In the genomic region with DNA sequence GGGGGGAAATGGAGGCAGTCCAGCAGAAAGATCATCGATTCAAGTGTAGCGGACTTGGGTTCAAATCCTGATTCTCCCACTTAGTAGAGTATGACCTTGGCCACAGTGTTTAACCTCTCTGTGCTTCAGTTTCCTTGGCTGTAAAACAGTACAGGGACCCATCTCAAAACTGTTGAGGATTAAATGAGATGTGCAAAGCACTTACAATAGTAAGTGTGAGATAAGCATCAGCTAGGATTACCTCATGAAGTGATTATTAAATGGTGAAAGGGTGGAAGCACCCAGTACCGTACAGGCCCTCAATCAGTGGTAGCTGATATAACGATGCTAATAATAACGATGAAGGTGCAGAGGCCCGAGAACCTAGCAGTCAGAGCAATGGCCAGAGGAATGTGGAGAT, we compare ENCODE assay signal across 8 cellular contexts. TPM values are rescaled to one million over a fixed set of nuclear protein-coding genes. Genes with fewer than 3 reads are reported as not detected.
DNase-seq lines count a peak whose midpoint lies in the region; ATAC-seq, FAIRE-seq and TF ChIP-seq lines count a peak whose summit lies in the region.

No MANE protein-coding gene starts in this region.

- H3K4me1 ChIP-seq in GM12878 (ENCODE audit: control insufficient read depth, insufficient read depth, low read length), result peaks cover 16% of the 10 kb centered on the region
- H3K4me1 ChIP-seq in neutrophil (ENCODE audit: control insufficient read depth in 1 of 2, insufficient read depth in 1 of 2, low read depth in 1 of 2, low read length in 1 of 2), result peaks cover 44 to 47% of the 10 kb centered on the region in 2 experiments
- no peaks in the 10 kb centered on the region for H3K4me1 ChIP-seq in SK-N-SH (ENCODE audit: control insufficient read depth in 1 of 2, insufficient read depth in 2 of 2, low read depth in 1 of 2, low read length in 1 of 2)

- no peaks in the 10 kb centered on the region for H3K9me2 ChIP-seq in SK-N-SH

- POLR2A ChIA-PET in GM12878 (lab: Charles Lee) (interaction anchor here (0.5 to 10.5 kb wide), 8 partner anchors 28 to 221 kb away, joined by 3 to 287 read pairs (median 4); partner anchors contain the start of genes NCBP2L and TSC22D3), SK-N-SH (lab: Yijun Ruan, JAX) (interaction anchor here (0.9 kb wide), 1 partner anchor 44 kb away, joined by 3 read pairs; no protein-coding TSS in a partner anchor)

- in situ Hi-C loops in GM12878 (cut with MboI), result no loop called here

- H3K4me2 ChIP-seq in GM12878 (ENCODE audit: control insufficient read depth, insufficient read depth) (peak overlapping the region; percentile 82), SK-N-SH (no peak overlapping the region)

- FAIRE-seq in GM12878 (lab: Jason Lieb, UNC), result no peak

- 18% methylated on average over 6 of the region's 6 CpGs for WGBS in GM12878 (ENCODE audit: insufficient coverage, insufficient replicate concordance, low lambda C conversion rate, missing lambda C conversion rate)
- 36% methylated on average over 6 of the region's 6 CpGs for WGBS in SK-N-SH (ENCODE audit: low lambda C conversion rate)

- ATAC-seq in GM18511 (IDR thresholded peaks at IDR 0.05; ENCODE audit: unreplicated experiment) (peak; percentile 9), HG03103 (IDR thresholded peaks at IDR 0.05; ENCODE audit: low read depth, unreplicated experiment) (peak; percentile 2), GM12878 (peak; percentile 13), GM19328 (IDR thresholded peaks at IDR 0.05; ENCODE audit: unreplicated experiment) (no peak)

- no peak for TF ChIP-seq RAD21 in GM12878 (IDR thresholded peaks at IDR 0.05; ENCODE audit: insufficient read depth, low read depth, low read length)
- no peak for TF ChIP-seq RAD21 in SK-N-SH (IDR thresholded peaks at IDR 0.05; ENCODE audit: low read length)

- peak overlapping the region; percentile 57 for H3K27ac ChIP-seq in GM12878 (ENCODE audit: control insufficient read depth, insufficient read depth)
- peak overlapping the region; percentile 89 for H3K27ac ChIP-seq in neutrophil
- no peak overlapping the region for H3K27ac ChIP-seq in SK-N-SH (ENCODE audit: low read depth in 2 of 2, low read length in 1 of 2)

- H3K79me2 ChIP-seq in GM12878 (ENCODE audit: control insufficient read depth, insufficient read depth, low read length) (peaks cover 4% of the 10 kb centered on the region), SK-N-SH (ENCODE audit: insufficient read depth) (no peaks in the 10 kb centered on the region)

- H3K4me3 ChIP-seq in GM12878 (no peak overlapping the region), neutrophil (ENCODE audit: low read depth in 1 of 2, low read length in 1 of 2) (peak overlapping the region; percentile 32 to 69), SK-N-SH (ENCODE audit: low read depth in 2 of 2, low read length in 1 of 2) (no peak overlapping the region), H7 (ENCODE audit: insufficient read depth, low read depth, low read length) (no peak overlapping the region)

- intact Hi-C loops in GM12878 (cut with micrococcal nuclease; ENCODE audit: unreplicated experiment), result loop anchor here (1.0 kb wide), 2 partner anchors 45 to 104 kb away; partner anchors contain the start of gene NCBP2L

- SMC1A ChIA-PET in GM12878 (lab: Charles Lee; ENCODE audit: uncharacterized antibody, unreplicated experiment), result interaction anchor here (0.6 to 8.6 kb wide), 18 partner anchors 11 to 232 kb away, joined by 3 to 425 read pairs (median 4); partner anchors contain the start of genes NCBP2L, PRPS1 and TSC22D3

- H3K9me3 ChIP-seq in GM12878 (replicated peaks; ENCODE audit: control insufficient read depth, insufficient read depth, low read length) (no peaks in the 10 kb centered on the region), neutrophil (no peaks in the 10 kb centered on the region), SK-N-SH (no peaks in the 10 kb centered on the region)

- no peak for TF ChIP-seq POLR2A in GM12878 (IDR thresholded peaks at IDR 0.05; ENCODE audit: low read depth, low read length)

- H3K27me3 ChIP-seq in GM12878 (replicated peaks in 1 of 2; ENCODE audit: control insufficient read depth in 2 of 2, insufficient read depth in 2 of 2, low read length in 1 of 2) (no peaks in the 10 kb centered on the region), neutrophil (no peaks in the 10 kb centered on the region), SK-N-SH (ENCODE audit: insufficient read depth) (peaks cover 24% of the 10 kb centered on the region), H7 (ENCODE audit: control insufficient read depth, insufficient read depth, low read length) (peaks cover 8% of the 10 kb centered on the region; the same call in 1 of the 2 replicates)

- no peaks in the 10 kb centered on the region for H4K20me1 ChIP-seq in GM12878 (ENCODE audit: control insufficient read depth, insufficient read depth)
- no peaks in the 10 kb centered on the region for H4K20me1 ChIP-seq in SK-N-SH (ENCODE audit: insufficient read depth)

- TF ChIP-seq EP300 in GM12878 (IDR thresholded peaks at IDR 0.05; ENCODE audit: borderline replicate concordance in 1 of 2, control insufficient read depth in 1 of 2, low read depth in 2 of 2, low read length in 2 of 2) (no peak), SK-N-SH (IDR thresholded peaks at IDR 0.05; ENCODE audit: borderline replicate concordance in 1 of 2, low read depth in 1 of 2, low read length in 1 of 2) (no peak)

- CTCF ChIA-PET in GM12878 (lab: Yijun Ruan, JAX), result interaction anchor here (0.7 to 8.6 kb wide), 28 partner anchors 11 to 133 kb away, joined by 3 to 273 read pairs (median 5); partner anchors contain the start of genes NCBP2L, PRPS1 and TSC22D3
- CTCF ChIA-PET in SK-N-SH (lab: Yijun Ruan, JAX), result interaction anchor here (0.7 to 2.9 kb wide), 14 partner anchors 9 to 255 kb away, joined by 3 to 14 read pairs (median 5); partner anchors contain the start of genes NCBP2L and TSC22D3

- RAD21 ChIA-PET in GM12878 (lab: Charles Lee; ENCODE audit: unreplicated experiment), result interaction anchor here (0.7 to 11.2 kb wide), 26 partner anchors 11 to 282 kb away, joined by 3 to 444 read pairs (median 5); partner anchors contain the start of genes NCBP2L, PRPS1 and TSC22D3

- no peak overlapping the region for H2AFZ ChIP-seq in GM12878 (ENCODE audit: control insufficient read depth, low read depth, low read length)
- H2AFZ ChIP-seq in SK-N-SH (ENCODE audit: low read depth), result no peak overlapping the region

- DNase-seq in GM12878 (ENCODE audit: low read depth, low spot score) (no peak), DMS79 treated with DMSO at 0.1 percent for 48 hours (lab: John Stamatoyannopoulos, UW) (no peak), SK-N-SH (no peak), H7 (no peak)

- no TSS peak for BruUV-seq in GM12878 (replicated peaks; lab: Mats Ljungman, UMichigan)

- no peaks in the 10 kb centered on the region for H3F3A ChIP-seq in SK-N-SH (replicated peaks; ENCODE audit: insufficient read depth)

- H3K36me3 ChIP-seq in GM12878 (ENCODE audit: control insufficient read depth in 2 of 2, insufficient read depth in 2 of 2, low read length in 1 of 2), result no peaks in the 10 kb centered on the region
- H3K36me3 ChIP-seq in neutrophil, result no peaks in the 10 kb centered on the region
- H3K36me3 ChIP-seq in SK-N-SH (replicated peaks in 1 of 2; ENCODE audit: control insufficient read depth in 1 of 2, insufficient read depth in 2 of 2, low read length in 1 of 2), result no peaks in the 10 kb centered on the region
- no peaks in the 10 kb centered on the region for H3K36me3 ChIP-seq in H7 (replicated peaks; ENCODE audit: control insufficient read depth, insufficient read depth, low read length)

- no peak overlapping the region for H3K9ac ChIP-seq in GM12878 (ENCODE audit: control insufficient read depth, insufficient read depth, low read length)
- H3K9ac ChIP-seq in SK-N-SH, result no peak overlapping the region

- no peak for TF ChIP-seq CTCF in GM12878 (IDR thresholded peaks at IDR 0.05 in 2 of 3, conservative IDR thresholded peaks at IDR 0.05 in 1 of 3; ENCODE audit: control insufficient read depth in 2 of 3, extremely low read depth in 1 of 3, insufficient read depth in 1 of 3, low read depth in 3 of 3, low read length in 3 of 3)
- TF ChIP-seq CTCF in neutrophil (IDR thresholded peaks at IDR 0.05), result no peak
- no peak for TF ChIP-seq CTCF in SK-N-SH (IDR thresholded peaks at IDR 0.05)

TF ChIP-seq in GM12878, 131 proteins besides CTCF, POLR2A, EP300 and RAD21 (continues in another document):
- TF ChIP-seq PAX8 (IDR thresholded peaks at IDR 0.05), result no peak
- TF ChIP-seq SUPT20H (IDR thresholded peaks at IDR 0.05; ENCODE audit: borderline replicate concordance, control insufficient read depth, low read depth, low read length), result no peak

TF ChIP-seq in SK-N-SH, 30 proteins besides CTCF, POLR2A, EP300 and RAD21 (continues in another document):
- TF ChIP-seq FOSL2 (IDR thresholded peaks at IDR 0.05; ENCODE audit: borderline replicate concordance, low read depth), result no peak

RNA-seq across cellular contexts. Expression of gene PRPS1, which starts 45.1 kb away (rescaled TPM):
- total RNA-seq in GM12878 (2013; cell fraction: nucleolus; rRNA removed), result 11.5 and 12.7 TPM in 2 replicates
- 26.5 and 28.1 TPM in 2 replicates for total RNA-seq in GM12878 (2014; rRNA removed)
- total RNA-seq in GM12878 (2014; rRNA removed; fragmentation: Illumina TruSeq; extraction: Trizol), result 44.6 and 44.8 TPM in 2 replicates
- total RNA-seq in GM12878 (2021), result 57.3 and 65.8 TPM in 2 replicates
- 40.2 TPM for polyA plus RNA-seq in GM12878 (2011; ENCODE audit: low read depth)
- 86.5 and 105 TPM in 2 replicates for polyA plus RNA-seq in GM12878 (2011; rRNA removed)
- 54.5 and 55.8 TPM in 2 replicates for polyA plus RNA-seq in GM12878 (2011; cell fraction: cytosol; rRNA removed)
- 22.0 and 28.3 TPM in 2 replicates for polyA plus RNA-seq in GM12878 (2011; cell fraction: nucleus; rRNA removed)
- polyA plus RNA-seq in GM12878 (2012), result 35.3 and 36.1 TPM in 2 replicates
- polyA plus RNA-seq in GM12878 (2014; fragmentation: Illumina TruSeq; extraction: Trizol), result 71.2 and 77.5 TPM in 2 replicates
- polyA plus RNA-seq in GM12878 (2014; fragmentation: Nextera tagmentation; extraction: Ambion mirVana), result 10 to 100 TPM; 31.2 to 31.5 TPM
- polyA plus RNA-seq in GM12878 (2014; rRNA removed), result 54.5 and 64.8 TPM in 2 replicates
- 10 to 100 TPM; 76.1 to 77.0 TPM for polyA plus RNA-seq in GM12878 (2016; fragmentation: Nextera tagmentation; extraction: Ambion mirVana)
- polyA minus RNA-seq in GM12878 (2011; rRNA and poly(A)+ RNA removed), result 49.0 and 87.7 TPM in 2 replicates
- polyA minus RNA-seq in GM12878 (2011; cell fraction: cytosol; rRNA and poly(A)+ RNA removed), result 17.2 and 22.5 TPM in 2 replicates
- polyA minus RNA-seq in GM12878 (2011; cell fraction: nucleus; rRNA and poly(A)+ RNA removed), result 6.4 and 10.3 TPM in 2 replicates
- 42.3 and 64.9 TPM in 2 replicates for polyA plus RNA-seq in SK-N-SH (2012; rRNA removed)
- polyA plus RNA-seq in SK-N-SH (2012; cell fraction: cytosol; rRNA removed), result 63.1 and 63.6 TPM in 2 replicates
- polyA plus RNA-seq in SK-N-SH (2012; cell fraction: nucleus; rRNA removed), result 23.8 and 35.8 TPM in 2 replicates
- total RNA-seq in H7 (2014; rRNA removed; shearing (Covaris generic)), result 231 and 248 TPM in 2 replicates

Comparison
In these comparisons a context has a peak if more than half of its experiments do, and no peak if none do; other contexts are left out.
1. H3K27ac ChIP-seq: peak in GM12878 (single experiment) and neutrophil (single experiment); none in SK-N-SH (0 of 2).
2. H3K4me3 ChIP-seq: peak in neutrophil (2 of 2); none in GM12878 (single experiment), SK-N-SH (0 of 2) and H7 (single experiment).